20 cellular contexts compared by ENCODE assay signal in genomic region chr13:93144031-93144430, GRCh38.
DNase-seq lines count a peak whose midpoint lies in the region; FAIRE-seq and TF ChIP-seq lines count a peak whose summit lies in the region.
"Had no signal": no experiment of that assay in that cellular context is flagged by ENCODE, and none has a peak within 500 bp of the region (broad histone marks: within the 10 kb centered on the region; RNA-seq: fewer than 3 reads in every experiment).

No MANE protein-coding gene starts in this region.

- no peaks in the 10 kb centered on the region for H4K20me1 ChIP-seq in astrocyte (ENCODE audit: insufficient read depth, low read length)
- no peaks in the 10 kb centered on the region for H4K20me1 ChIP-seq in hepatocyte (ENCODE audit: insufficient read depth, poor library complexity, severe bottlenecking)
- H4K20me1 ChIP-seq: BLaER1 had no signal

- no peak overlapping the region for H3K4me2 ChIP-seq in astrocyte (ENCODE audit: low read length)
- H3K4me2 ChIP-seq in hepatocyte, result no peak overlapping the region
- H3K4me2 ChIP-seq: BLaER1 had no signal

- TF ChIP-seq CTCF in LNCaP clone FGC (IDR thresholded peaks at IDR 0.05; ENCODE audit: control insufficient read depth, extremely low read depth, insufficient read depth) (no peak), astrocyte (IDR thresholded peaks at IDR 0.05; ENCODE audit: insufficient read depth, low read depth, low read length) (no peak), astrocyte of the spinal cord (IDR thresholded peaks at IDR 0.05; ENCODE audit: low read depth, low read length) (no peak), hepatocyte (IDR thresholded peaks at IDR 0.05; ENCODE audit: poor library complexity) (no peak)

- H3K27me3 Mint-ChIP-seq in astrocyte (ENCODE audit: low read depth, unreplicated experiment), result no peaks in the 10 kb centered on the region
- H3K27me3 Mint-ChIP-seq: B cell; CD4-positive, CD25-positive, alpha-beta regulatory T cell had no signal

- in situ Hi-C loops in astrocyte of the spinal cord (cut with HindIII; ENCODE audit: low sequenced_read_pairs) (no loop called here), G401 (cut with HindIII; ENCODE audit: low sequenced_read_pairs) (no loop called here)

- H3K4me3 Mint-ChIP-seq in astrocyte (ENCODE audit: unreplicated experiment), result no peak overlapping the region
- H3K4me3 Mint-ChIP-seq: B cell; CD4-positive, CD25-positive, alpha-beta regulatory T cell; CD8-positive, alpha-beta T cell; H9 had no signal

- FAIRE-seq in astrocyte (lab: Jason Lieb, UNC), result no peak
- FAIRE-seq: GM12878, GM19239, H1 had no signal

- H3K27ac ChIP-seq in astrocyte (ENCODE audit: low read depth, low read length), result no peak overlapping the region
- no peak overlapping the region for H3K27ac ChIP-seq in hepatocyte
- H3K27ac ChIP-seq: BLaER1, C4-2B, GM23248 had no signal

- H3K4me1 ChIP-seq in astrocyte (ENCODE audit: insufficient read depth, low read length) (peaks cover 15% of the 10 kb centered on the region), hepatocyte (ENCODE audit: insufficient read depth) (peaks cover 14% of the 10 kb centered on the region)
- H3K4me1 ChIP-seq: BLaER1, Caco-2 had no signal

- no peaks in the 10 kb centered on the region for H3K9me3 Mint-ChIP-seq in astrocyte (ENCODE audit: unreplicated experiment)
- H3K9me3 Mint-ChIP-seq: H9 had no signal

- H3K79me2 ChIP-seq in astrocyte (ENCODE audit: insufficient read depth, low read length), result no peaks in the 10 kb centered on the region
- H3K79me2 ChIP-seq in hepatocyte, result no peaks in the 10 kb centered on the region

- DNase-seq in LNCaP clone FGC (ENCODE audit: low read depth) (peak; percentile 50), astrocyte (ENCODE audit: low read depth) (peak; percentile 66), astrocyte of the spinal cord (ENCODE audit: low read depth, low spot score) (peak; percentile 28), SHP77 treated with DMSO at 0.1 percent for 48 hours (lab: John Stamatoyannopoulos, UW) (no peak), hepatocyte (ENCODE audit: low spot score) (no peak), G401 (ENCODE audit: low spot score) (no peak)
- DNase-seq: Caco-2; CD4-positive, CD25-positive, alpha-beta regulatory T cell; CD8-positive, alpha-beta T cell; DMS153; DND-41; GDM1; GM23248; H9 had no signal

- H3K36me3 ChIP-seq in astrocyte (ENCODE audit: insufficient read depth, low read length), result no peaks in the 10 kb centered on the region
- no peaks in the 10 kb centered on the region for H3K36me3 ChIP-seq in hepatocyte (replicated peaks; ENCODE audit: insufficient read depth, low read depth)
- H3K36me3 ChIP-seq: BLaER1 had no signal

- H3K27ac Mint-ChIP-seq in astrocyte (ENCODE audit: unreplicated experiment), result no peak overlapping the region
- H3K27ac Mint-ChIP-seq: B cell; CD4-positive, CD25-positive, alpha-beta regulatory T cell; CD8-positive, alpha-beta T cell; H9 had no signal

- no peak overlapping the region for H2AFZ ChIP-seq in astrocyte (ENCODE audit: low read depth, low read length)
- H2AFZ ChIP-seq in hepatocyte, result no peak overlapping the region
- H2AFZ ChIP-seq: GM23248 had no signal

- H3K9me3 ChIP-seq in astrocyte (ENCODE audit: insufficient read depth, low read depth, low read length) (no peaks in the 10 kb centered on the region), hepatocyte (ENCODE audit: low read depth) (no peaks in the 10 kb centered on the region)
- H3K9me3 ChIP-seq: BLaER1, Caco-2 had no signal

- no peaks in the 10 kb centered on the region for H3K27me3 ChIP-seq in astrocyte (ENCODE audit: insufficient read depth, low read length)
- H3K27me3 ChIP-seq in hepatocyte, result no peaks in the 10 kb centered on the region
- H3K27me3 ChIP-seq: BLaER1 had no signal

- peaks cover 25% of the 10 kb centered on the region for H3K4me1 Mint-ChIP-seq in astrocyte (ENCODE audit: low read depth, unreplicated experiment)
- H3K4me1 Mint-ChIP-seq: B cell; CD4-positive, CD25-positive, alpha-beta regulatory T cell had no signal

- 70% methylated on average over 4 of the region's 4 CpGs for WGBS in hepatocyte (ENCODE audit: low lambda C conversion rate, missing lambda C conversion rate)

- H3K9ac ChIP-seq in astrocyte (ENCODE audit: low read length), result no peak overlapping the region
- H3K9ac ChIP-seq: BLaER1, GM23248 had no signal

- H3K36me3 Mint-ChIP-seq in astrocyte (ENCODE audit: low read depth, unreplicated experiment), result no peaks in the 10 kb centered on the region
- H3K36me3 Mint-ChIP-seq: CD4-positive, CD25-positive, alpha-beta regulatory T cell; CD8-positive, alpha-beta T cell had no signal

- H3K4me3 ChIP-seq in LNCaP clone FGC (ENCODE audit: low read depth, low read length), result no peak overlapping the region
- H3K4me3 ChIP-seq in astrocyte (ENCODE audit: insufficient read depth, low read depth, low read length), result no peak overlapping the region
- no peak overlapping the region for H3K4me3 ChIP-seq in astrocyte of the spinal cord (ENCODE audit: low read depth, low read length)
- no peak overlapping the region for H3K4me3 ChIP-seq in hepatocyte
- H3K4me3 ChIP-seq: BLaER1, GM12878, GM23248 had no signal

- H3K9me2 ChIP-seq in hepatocyte (replicated peaks; ENCODE audit: insufficient read depth), result no peaks in the 10 kb centered on the region

Comparison
In these comparisons a context has a peak if more than half of its experiments do, and no peak if none do; other contexts are left out.
1. DNase-seq: peak in LNCaP clone FGC (single experiment), astrocyte (single experiment) and astrocyte of the spinal cord (single experiment); none in SHP77 treated with DMSO at 0.1 percent for 48 hours (single experiment), hepatocyte (single experiment) and G401 (single experiment).